9 cellular contexts compared by ENCODE assay signal in the genomic region with DNA sequence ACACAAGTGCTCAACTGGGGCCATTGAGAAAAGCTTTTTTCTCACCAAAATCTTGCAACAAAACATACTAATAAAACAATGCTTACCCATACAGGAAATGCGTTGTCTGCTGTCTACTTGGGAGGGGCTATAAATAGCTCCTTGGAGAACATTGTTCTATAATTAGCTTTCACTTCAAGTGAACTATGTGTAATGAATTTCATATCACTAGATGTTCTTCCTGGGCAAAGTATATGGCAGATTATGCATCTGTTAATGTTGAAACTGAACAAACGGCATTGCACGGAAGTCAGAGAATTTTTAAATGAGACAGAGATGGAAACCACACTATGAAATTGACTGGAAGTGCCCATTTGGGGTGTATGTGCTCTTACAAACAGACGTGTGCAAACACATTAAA. TPM values are rescaled to one million over a fixed set of nuclear protein-coding genes. Genes with fewer than 3 reads are reported as not detected.
DNase-seq lines count a peak whose midpoint lies in the region; ATAC-seq, FAIRE-seq and TF ChIP-seq lines count a peak whose summit lies in the region.
"Had no signal": no experiment of that assay in that cellular context is flagged by ENCODE, and none has a peak within 500 bp of the region (broad histone marks: within the 10 kb centered on the region; RNA-seq: fewer than 3 reads in every experiment).

No MANE protein-coding gene starts in this region.

- no peaks in the 10 kb centered on the region for H3K79me2 ChIP-seq in GM23248 (ENCODE audit: insufficient read depth)

- TF ChIP-seq POLR2A in H54 (IDR thresholded peaks at IDR 0.05; ENCODE audit: low read depth, low read length) = no peak

- H3K36me3 ChIP-seq in GM23248 (ENCODE audit: low read depth) = no peaks in the 10 kb centered on the region

- no peaks in the 10 kb centered on the region for H3K4me1 Mint-ChIP-seq in stimulated activated memory B cell treated with anti-CD40 and anti-IgM and Interleukin-4, amounts not matched to agents 10 μg/mL and 1 μg/mL and 100 μg/mL, for 72 hours

- 0 out of 2 replicates have a peak overlapping the region, but pooled peaks have one; percentile 1 for H2AFZ ChIP-seq in GM23248

- 38 to 43% methylated on average over 4 of the region's 4 CpGs for WGBS in GM23248 (ENCODE audit: low coverage in 1 of 2, low lambda C conversion rate in 2 of 2, missing lambda C conversion rate in 2 of 2), 2 experiments

- no peak overlapping the region for H3K9ac ChIP-seq in GM23248

- no peaks in the 10 kb centered on the region for H3K27me3 ChIP-seq in GM23248 (replicated peaks; ENCODE audit: insufficient read depth)
- H3K27me3 ChIP-seq in foreskin keratinocyte = no peaks in the 10 kb centered on the region

- H3K36me3 Mint-ChIP-seq in stimulated activated memory B cell treated with anti-CD40 and anti-IgM and Interleukin-4, amounts not matched to agents 10 μg/mL and 1 μg/mL and 100 μg/mL, for 72 hours = no peaks in the 10 kb centered on the region

- DNase-seq in AG08396 (ENCODE audit: low spot score) = peak; percentile 30
- peak; percentile 81 for DNase-seq in GM23248
- DNase-seq in amniotic epithelial cell (ENCODE audit: low read depth) = peak; percentile 40
- no peak for DNase-seq in H54 (ENCODE audit: insufficient read length, low spot score)
- no peak for DNase-seq in HUDEP-2 (lab: John Stamatoyannopoulos, UW; ENCODE audit: unreplicated experiment in 76 of 76)
- no peak for DNase-seq in foreskin keratinocyte
- DNase-seq: aorta had no signal

- in situ Hi-C loops in GM23248 (cut with MboI) = no loop called here

- H3K9me3 ChIP-seq in GM23248 (ENCODE audit: low read depth) = no peaks in the 10 kb centered on the region

- no peak for TF ChIP-seq CTCF in foreskin keratinocyte (conservative IDR thresholded peaks at IDR 0.05)

- no peak for ATAC-seq in stimulated activated memory B cell treated with anti-CD40 and anti-IgM and Interleukin-4, amounts not matched to agents 10 μg/mL and 1 μg/mL and 100 μg/mL, for 72 hours
- no peak for ATAC-seq in foreskin keratinocyte

- no peak overlapping the region for H3K27ac Mint-ChIP-seq in stimulated activated memory B cell treated with anti-CD40 and anti-IgM and Interleukin-4, amounts not matched to agents 10 μg/mL and 1 μg/mL and 100 μg/mL, for 72 hours

- H3K27me3 Mint-ChIP-seq in stimulated activated memory B cell treated with anti-CD40 and anti-IgM and Interleukin-4, amounts not matched to agents 10 μg/mL and 1 μg/mL and 100 μg/mL, for 72 hours = peaks cover 45% of the 10 kb centered on the region

- H4K20me1 ChIP-seq in GM23248 (ENCODE audit: insufficient read depth) = no peaks in the 10 kb centered on the region

- H3K4me1 ChIP-seq in GM23248 (ENCODE audit: insufficient read depth) (peaks cover 18% of the 10 kb centered on the region; the same call in 1 of the 2 replicates), foreskin keratinocyte (peaks cover 19% of the 10 kb centered on the region)

- H3K27ac ChIP-seq in GM23248 (no peak overlapping the region), foreskin keratinocyte (no peak overlapping the region)

- peaks cover 18% of the 10 kb centered on the region for H3F3A ChIP-seq in GM23248 (ENCODE audit: insufficient read depth)

- peaks cover 3% of the 10 kb centered on the region for H3K9me3 Mint-ChIP-seq in stimulated activated memory B cell treated with anti-CD40 and anti-IgM and Interleukin-4, amounts not matched to agents 10 μg/mL and 1 μg/mL and 100 μg/mL, for 72 hours

- no peak overlapping the region for H3K4me3 ChIP-seq in GM23248

- H3K9me2 ChIP-seq in GM23248 (ENCODE audit: insufficient read depth) = no peaks in the 10 kb centered on the region

- peak; percentile 97 for FAIRE-seq in islet of Langerhans (lab: Jason Lieb, UNC)
- no peak for FAIRE-seq in H54 (lab: Jason Lieb, UNC)

- no peak overlapping the region for H3K4me3 Mint-ChIP-seq in stimulated activated memory B cell treated with anti-CD40 and anti-IgM and Interleukin-4, amounts not matched to agents 10 μg/mL and 1 μg/mL and 100 μg/mL, for 72 hours

- no peak overlapping the region for H3K4me2 ChIP-seq in GM23248 (ENCODE audit: unreplicated experiment)

RNA-seq across cellular contexts. Expression of a gene that starts 6.4 kb away (rescaled TPM):
- 10.8 and 13.7 TPM in 2 replicates for total RNA-seq in GM23248 (2014; rRNA removed; shearing (Covaris generic))
- 3.8 and 4.5 TPM in 2 replicates for polyA plus RNA-seq in GM23248 (2016; fragmentation: Nextera tagmentation; extraction: Ambion mirVana)
- 14.6 and 18.9 TPM in 2 replicates for total RNA-seq in foreskin keratinocyte
- 11.2 and 15.8 TPM in 2 replicates for polyA plus RNA-seq in foreskin keratinocyte

Comparison
In these comparisons a context has a peak if more than half of its experiments do, and no peak if none do; other contexts are left out.
1. DNase-seq: peak in AG08396 (single experiment), GM23248 (single experiment) and amniotic epithelial cell (single experiment); none in H54 (single experiment), HUDEP-2 (0 of 76) and foreskin keratinocyte (0 of 2).